1 cellular context compared by ENCODE assay signal in the genomic region with DNA sequence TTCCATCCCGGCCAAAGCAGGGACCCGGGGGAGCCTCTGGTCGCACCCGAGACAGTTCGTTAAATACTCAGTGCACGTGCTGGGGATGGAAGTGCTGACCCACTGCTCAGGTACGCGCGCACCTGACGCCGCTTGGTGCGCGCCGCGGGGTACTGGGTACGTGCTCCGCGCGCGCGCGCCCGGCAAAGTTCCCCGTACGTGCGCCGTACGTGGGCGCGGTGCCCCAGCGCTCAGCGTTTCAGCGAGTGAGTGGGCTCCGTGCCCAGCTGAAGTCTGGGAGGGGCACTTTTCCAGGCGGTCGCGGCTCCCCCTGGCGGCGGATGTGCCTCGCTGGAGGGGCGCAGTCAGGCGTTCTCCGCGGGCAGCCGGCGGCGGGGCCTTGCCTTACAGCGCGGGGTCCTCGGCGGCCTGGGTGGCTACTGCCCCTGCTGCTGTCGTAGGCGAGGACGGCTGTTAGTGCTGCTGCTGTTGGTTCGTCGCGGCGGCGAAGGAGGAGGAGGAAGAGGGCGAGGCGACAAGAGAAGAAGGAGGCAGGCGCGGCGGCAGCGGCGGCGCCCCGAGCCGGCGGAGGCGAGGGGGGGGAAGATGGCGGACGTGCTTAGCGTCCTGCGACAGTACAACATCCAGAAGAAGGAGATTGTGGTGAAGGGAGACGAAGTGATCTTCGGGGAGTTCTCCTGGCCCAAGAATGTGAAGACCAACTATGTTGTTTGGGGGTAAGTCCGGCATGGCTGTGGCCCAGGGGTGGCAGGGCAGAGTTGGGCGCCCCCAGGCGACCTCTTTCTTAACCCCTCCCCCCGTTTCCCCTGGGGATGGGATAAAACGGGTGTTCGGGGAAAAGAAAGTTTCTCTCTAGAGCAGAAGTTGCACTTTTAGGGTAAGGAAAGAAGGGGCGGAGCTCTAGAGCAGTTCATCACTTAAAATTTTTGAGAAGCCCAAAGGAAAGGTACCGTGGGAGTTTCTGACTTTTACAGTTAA.
TF ChIP-seq lines count a peak whose summit lies in the region.

A gene (plus strand): TSS at position 416 of the 978 bp plus-strand sequence. CDS start 170 bp downstream, at position 586.

TF ChIP-seq in SK-N-SH, 30 proteins besides CTCF, POLR2A, EP300 and RAD21 (continued from another document):
- TF ChIP-seq FOXJ3 (CRISPR knock-in tag; IDR thresholded peaks at IDR 0.05) (no peak), RFX5 (IDR thresholded peaks at IDR 0.05; ENCODE audit: low read length) (no peak), TAF1 (IDR thresholded peaks at IDR 0.05; ENCODE audit: borderline replicate concordance, low read depth, low read length) (0 out of 2 replicates have a peak, but pooled peaks have one; percentile 68), GATA2 (CRISPR knock-in tag; IDR thresholded peaks at IDR 0.05) (no peak), MXI1 (IDR thresholded peaks at IDR 0.05; ENCODE audit: low read depth, low read length) (peak; percentile 76; the same call in 1 of the 2 replicates), FOSL2 (IDR thresholded peaks at IDR 0.05; ENCODE audit: borderline replicate concordance, low read depth) (no peak), SMC3 (IDR thresholded peaks at IDR 0.05; ENCODE audit: low read depth, low read length) (peak; percentile 97), JUND (IDR thresholded peaks at IDR 0.05) (no peak), EZH2phosphoT487 (IDR thresholded peaks at IDR 0.05; ENCODE audit: borderline replicate concordance, low read depth) (no peak), ELF1 (IDR thresholded peaks at IDR 0.05) (no peak), RCOR1 (IDR thresholded peaks at IDR 0.05; ENCODE audit: low read length) (peak; percentile 52; the same call in 1 of the 2 replicates), SIN3A (IDR thresholded peaks at IDR 0.05; ENCODE audit: borderline replicate concordance, low read depth, low read length) (peak; percentile 93), TEAD4 (IDR thresholded peaks at IDR 0.05; ENCODE audit: borderline replicate concordance, insufficient read depth) (0 out of 2 replicates have a peak, but pooled peaks have one; percentile 25)
- TF ChIP-seq, protein P1, sequence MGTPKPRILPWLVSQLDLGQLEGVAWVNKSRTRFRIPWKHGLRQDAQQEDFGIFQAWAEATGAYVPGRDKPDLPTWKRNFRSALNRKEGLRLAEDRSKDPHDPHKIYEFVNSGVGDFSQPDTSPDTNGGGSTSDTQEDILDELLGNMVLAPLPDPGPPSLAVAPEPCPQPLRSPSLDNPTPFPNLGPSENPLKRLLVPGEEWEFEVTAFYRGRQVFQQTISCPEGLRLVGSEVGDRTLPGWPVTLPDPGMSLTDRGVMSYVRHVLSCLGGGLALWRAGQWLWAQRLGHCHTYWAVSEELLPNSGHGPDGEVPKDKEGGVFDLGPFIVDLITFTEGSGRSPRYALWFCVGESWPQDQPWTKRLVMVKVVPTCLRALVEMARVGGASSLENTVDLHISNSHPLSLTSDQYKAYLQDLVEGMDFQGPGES (IDR thresholded peaks at IDR 0.05; ENCODE audit: low read depth, low read length): no peak
- TF ChIP-seq, protein P2, sequence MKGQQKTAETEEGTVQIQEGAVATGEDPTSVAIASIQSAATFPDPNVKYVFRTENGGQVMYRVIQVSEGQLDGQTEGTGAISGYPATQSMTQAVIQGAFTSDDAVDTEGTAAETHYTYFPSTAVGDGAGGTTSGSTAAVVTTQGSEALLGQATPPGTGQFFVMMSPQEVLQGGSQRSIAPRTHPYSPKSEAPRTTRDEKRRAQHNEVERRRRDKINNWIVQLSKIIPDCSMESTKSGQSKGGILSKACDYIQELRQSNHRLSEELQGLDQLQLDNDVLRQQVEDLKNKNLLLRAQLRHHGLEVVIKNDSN (IDR thresholded peaks at IDR 0.05; ENCODE audit: borderline replicate concordance, low read depth): 0 out of 2 replicates have a peak, but pooled peaks have one; percentile 9
- TF ChIP-seq, protein P3, sequence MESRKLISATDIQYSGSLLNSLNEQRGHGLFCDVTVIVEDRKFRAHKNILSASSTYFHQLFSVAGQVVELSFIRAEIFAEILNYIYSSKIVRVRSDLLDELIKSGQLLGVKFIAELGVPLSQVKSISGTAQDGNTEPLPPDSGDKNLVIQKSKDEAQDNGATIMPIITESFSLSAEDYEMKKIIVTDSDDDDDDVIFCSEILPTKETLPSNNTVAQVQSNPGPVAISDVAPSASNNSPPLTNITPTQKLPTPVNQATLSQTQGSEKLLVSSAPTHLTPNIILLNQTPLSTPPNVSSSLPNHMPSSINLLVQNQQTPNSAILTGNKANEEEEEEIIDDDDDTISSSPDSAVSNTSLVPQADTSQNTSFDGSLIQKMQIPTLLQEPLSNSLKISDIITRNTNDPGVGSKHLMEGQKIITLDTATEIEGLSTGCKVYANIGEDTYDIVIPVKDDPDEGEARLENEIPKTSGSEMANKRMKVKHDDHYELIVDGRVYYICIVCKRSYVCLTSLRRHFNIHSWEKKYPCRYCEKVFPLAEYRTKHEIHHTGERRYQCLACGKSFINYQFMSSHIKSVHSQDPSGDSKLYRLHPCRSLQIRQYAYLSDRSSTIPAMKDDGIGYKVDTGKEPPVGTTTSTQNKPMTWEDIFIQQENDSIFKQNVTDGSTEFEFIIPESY (IDR thresholded peaks at IDR 0.05; ENCODE audit: borderline replicate concordance, low read depth): no peak
- TF ChIP-seq, protein P4, sequence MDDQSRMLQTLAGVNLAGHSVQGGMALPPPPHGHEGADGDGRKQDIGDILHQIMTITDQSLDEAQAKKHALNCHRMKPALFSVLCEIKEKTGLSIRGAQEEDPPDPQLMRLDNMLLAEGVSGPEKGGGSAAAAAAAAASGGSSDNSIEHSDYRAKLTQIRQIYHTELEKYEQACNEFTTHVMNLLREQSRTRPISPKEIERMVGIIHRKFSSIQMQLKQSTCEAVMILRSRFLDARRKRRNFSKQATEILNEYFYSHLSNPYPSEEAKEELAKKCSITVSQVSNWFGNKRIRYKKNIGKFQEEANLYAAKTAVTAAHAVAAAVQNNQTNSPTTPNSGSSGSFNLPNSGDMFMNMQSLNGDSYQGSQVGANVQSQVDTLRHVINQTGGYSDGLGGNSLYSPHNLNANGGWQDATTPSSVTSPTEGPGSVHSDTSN (IDR thresholded peaks at IDR 0.05): no peak; the same call in 1 of the 2 replicates
- TF ChIP-seq, protein P5, sequence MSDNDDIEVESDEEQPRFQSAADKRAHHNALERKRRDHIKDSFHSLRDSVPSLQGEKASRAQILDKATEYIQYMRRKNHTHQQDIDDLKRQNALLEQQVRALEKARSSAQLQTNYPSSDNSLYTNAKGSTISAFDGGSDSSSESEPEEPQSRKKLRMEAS (IDR thresholded peaks at IDR 0.05; ENCODE audit: low read depth): peak; percentile 78
